13 cellular contexts compared by ENCODE assay signal in genomic region chr6:166942393-166943168, GRCh38. TPM values are rescaled to one million over a fixed set of nuclear protein-coding genes. Genes with fewer than 3 reads are reported as not detected.
A peak's percentile ranks its signal among the peaks of the same experiment; 100 is the strongest.
DNase-seq lines count a peak whose midpoint lies in the region; ATAC-seq and TF ChIP-seq lines count a peak whose summit lies in the region.
"Had no signal": no experiment of that assay in that cellular context is flagged by ENCODE, and none has a peak within 500 bp of the region (broad histone marks: within the 10 kb centered on the region; RNA-seq: fewer than 3 reads in every experiment).

No MANE protein-coding gene starts in this region.

- peak overlapping the region; percentile 90 for H3K27ac Mint-ChIP-seq in activated T-helper 1 cell treated with anti-CD3 and anti-CD28 coated beads, Interleukin-12 subunit alpha, Interleukin-12 subunit beta, Interleukin-2, Interleukin-4 antibody, amounts not matched to agents 30 ng/mL and 10 ng/mL and 1 ng/mL, durations not matched to agents 14 hours and 24 hours and 36 hours
- H3K27ac Mint-ChIP-seq in stimulated activated naive B cell treated with anti-CD40 and anti-IgM and Interleukin-4, amounts not matched to agents 10 μg/mL and 1 μg/mL and 100 μg/mL, for 72 hours, result peak overlapping the region; percentile 86

- H3K4me2 ChIP-seq in hepatocyte, result no peak overlapping the region
- H3K4me2 ChIP-seq: A549 had no signal

- no peak overlapping the region for H3K4me3 ChIP-seq in hepatocyte
- H3K4me3 ChIP-seq in uterus, result no peak overlapping the region
- no peak overlapping the region for H3K4me3 ChIP-seq in gastrocnemius medialis
- H3K4me3 ChIP-seq: A549, thyroid gland had no signal

- H3K27me3 ChIP-seq in hepatocyte, result no peaks in the 10 kb centered on the region
- no peaks in the 10 kb centered on the region for H3K27me3 ChIP-seq in uterus
- H3K27me3 ChIP-seq in gastrocnemius medialis, result no peaks in the 10 kb centered on the region
- H3K27me3 ChIP-seq: thyroid gland had no signal

- peak overlapping the region; percentile 50 for H3K4me3 Mint-ChIP-seq in activated T-helper 1 cell treated with anti-CD3 and anti-CD28 coated beads, Interleukin-12 subunit alpha, Interleukin-12 subunit beta, Interleukin-2, Interleukin-4 antibody, amounts not matched to agents 30 ng/mL and 10 ng/mL and 1 ng/mL, durations not matched to agents 14 hours and 24 hours and 36 hours
- H3K4me3 Mint-ChIP-seq in stimulated activated naive B cell treated with anti-CD40 and anti-IgM and Interleukin-4, amounts not matched to agents 10 μg/mL and 1 μg/mL and 100 μg/mL, for 72 hours, result no peak overlapping the region

- H3K9me2 ChIP-seq in hepatocyte (replicated peaks; ENCODE audit: insufficient read depth), result no peaks in the 10 kb centered on the region

- H3K36me3 Mint-ChIP-seq in activated T-helper 1 cell treated with anti-CD3 and anti-CD28 coated beads, Interleukin-12 subunit alpha, Interleukin-12 subunit beta, Interleukin-2, Interleukin-4 antibody, amounts not matched to agents 30 ng/mL and 10 ng/mL and 1 ng/mL, durations not matched to agents 14 hours and 24 hours and 36 hours (ENCODE audit: low read depth), result peaks cover 56% of the 10 kb centered on the region
- peaks cover 19 to 34% of the 10 kb centered on the region in 2 donors for H3K36me3 Mint-ChIP-seq in stimulated activated naive B cell treated with anti-CD40 and anti-IgM and Interleukin-4, amounts not matched to agents 10 μg/mL and 1 μg/mL and 100 μg/mL, for 72 hours

- no peaks in the 10 kb centered on the region for H3K9me3 Mint-ChIP-seq in activated T-helper 1 cell treated with anti-CD3 and anti-CD28 coated beads, Interleukin-12 subunit alpha, Interleukin-12 subunit beta, Interleukin-2, Interleukin-4 antibody, amounts not matched to agents 30 ng/mL and 10 ng/mL and 1 ng/mL, durations not matched to agents 14 hours and 24 hours and 36 hours
- H3K9me3 Mint-ChIP-seq in stimulated activated naive B cell treated with anti-CD40 and anti-IgM and Interleukin-4, amounts not matched to agents 10 μg/mL and 1 μg/mL and 100 μg/mL, for 72 hours, result no peaks in the 10 kb centered on the region

- 72% methylated on average over 14 of the region's 14 CpGs for WGBS in hepatocyte (ENCODE audit: low lambda C conversion rate, missing lambda C conversion rate)

- H2AFZ ChIP-seq in hepatocyte, result no peak overlapping the region

- H3K27ac ChIP-seq in hepatocyte, result no peak overlapping the region
- no peak overlapping the region for H3K27ac ChIP-seq in uterus
- no peak overlapping the region for H3K27ac ChIP-seq in gastrocnemius medialis
- H3K27ac ChIP-seq: A549, thyroid gland had no signal

- H3K4me1 ChIP-seq in hepatocyte (ENCODE audit: insufficient read depth) (no peaks in the 10 kb centered on the region), uterus (no peaks in the 10 kb centered on the region), gastrocnemius medialis (no peaks in the 10 kb centered on the region)
- H3K4me1 ChIP-seq: A549, thyroid gland had no signal

- H3K4me1 Mint-ChIP-seq in activated T-helper 1 cell treated with anti-CD3 and anti-CD28 coated beads, Interleukin-12 subunit alpha, Interleukin-12 subunit beta, Interleukin-2, Interleukin-4 antibody, amounts not matched to agents 30 ng/mL and 10 ng/mL and 1 ng/mL, durations not matched to agents 14 hours and 24 hours and 36 hours (ENCODE audit: low read depth), result peaks cover 45% of the 10 kb centered on the region
- peaks cover 14 to 20% of the 10 kb centered on the region in 2 donors for H3K4me1 Mint-ChIP-seq in stimulated activated naive B cell treated with anti-CD40 and anti-IgM and Interleukin-4, amounts not matched to agents 10 μg/mL and 1 μg/mL and 100 μg/mL, for 72 hours

- H3K27me3 Mint-ChIP-seq in activated T-helper 1 cell treated with anti-CD3 and anti-CD28 coated beads, Interleukin-12 subunit alpha, Interleukin-12 subunit beta, Interleukin-2, Interleukin-4 antibody, amounts not matched to agents 30 ng/mL and 10 ng/mL and 1 ng/mL, durations not matched to agents 14 hours and 24 hours and 36 hours (ENCODE audit: insufficient read depth), result no peaks in the 10 kb centered on the region
- H3K27me3 Mint-ChIP-seq in stimulated activated naive B cell treated with anti-CD40 and anti-IgM and Interleukin-4, amounts not matched to agents 10 μg/mL and 1 μg/mL and 100 μg/mL, for 72 hours, result no peaks in the 10 kb centered on the region

- no peaks in the 10 kb centered on the region for H3K36me3 ChIP-seq in hepatocyte (replicated peaks; ENCODE audit: insufficient read depth, low read depth)
- H3K36me3 ChIP-seq in uterus, result no peaks in the 10 kb centered on the region
- H3K36me3 ChIP-seq in gastrocnemius medialis, result peaks cover 0 to 21% of the 10 kb centered on the region in 2 donors

- no peaks in the 10 kb centered on the region for H4K20me1 ChIP-seq in hepatocyte (ENCODE audit: insufficient read depth, poor library complexity, severe bottlenecking)

- no peaks in the 10 kb centered on the region for H3K79me2 ChIP-seq in hepatocyte

- peak; percentile 90 to 95 for ATAC-seq in activated CD4-positive, CD25-positive, alpha-beta regulatory T cell treated with anti-CD3 and anti-CD28 coated beads, Interleukin-2, amount 50 U/mL, for 24 hours
- no peak for ATAC-seq in stimulated activated naive B cell treated with anti-CD40 and anti-IgM and Interleukin-4, amounts not matched to agents 10 μg/mL and 1 μg/mL and 100 μg/mL, for 72 hours (replicated peaks)
- no peak for ATAC-seq in HG02678 (IDR thresholded peaks at IDR 0.05; ENCODE audit: unreplicated experiment)
- ATAC-seq in gastrocnemius medialis, result no peak
- ATAC-seq: A549 had no signal

- intact Hi-C loops in activated T-helper 1 cell treated with anti-CD3 and anti-CD28 coated beads, Interleukin-12 subunit alpha, Interleukin-12 subunit beta, Interleukin-2, Interleukin-4 antibody, amounts not matched to agents 30 ng/mL and 10 ng/mL and 1 ng/mL, durations not matched to agents 14 hours and 24 hours and 36 hours (cut with micrococcal nuclease), result loop anchor here (1.0 to 2.0 kb wide), 4 partner anchors 9 to 112 kb away; partner anchors contain the start of gene CEP43
- intact Hi-C loops in uterus (cut with DNase I; ENCODE audit: low total_unique reads) (no loop called here), gastrocnemius medialis (cut with DNase I; ENCODE audit: low total_unique reads) (no loop called here)

- H3K9me3 ChIP-seq in hepatocyte (ENCODE audit: low read depth) (no peaks in the 10 kb centered on the region), uterus (no peaks in the 10 kb centered on the region), gastrocnemius medialis (no peaks in the 10 kb centered on the region)
- H3K9me3 ChIP-seq: A549, thyroid gland had no signal

- no peak for TF ChIP-seq CTCF in hepatocyte (IDR thresholded peaks at IDR 0.05; ENCODE audit: poor library complexity)
- TF ChIP-seq CTCF in uterus (IDR thresholded peaks at IDR 0.05), result no peak
- TF ChIP-seq CTCF in gastrocnemius medialis (IDR thresholded peaks at IDR 0.05 in 4 of 5, conservative IDR thresholded peaks at IDR 0.05 in 1 of 5), result no peak

- TF ChIP-seq POLR2A in uterus (IDR thresholded peaks at IDR 0.05) (no peak), gastrocnemius medialis (IDR thresholded peaks at IDR 0.05) (no peak)

- DNase-seq in activated CD4-positive, CD25-positive, alpha-beta regulatory T cell treated with anti-CD3 and anti-CD28 coated beads, Interleukin-2, amount 50 U/mL, for 72 hours, result no peak
- peak; percentile 55 for DNase-seq in activated T-helper 1 cell treated with anti-CD3 and anti-CD28 coated beads, Interleukin-12 subunit alpha, Interleukin-12 subunit beta, Interleukin-2, Interleukin-4 antibody, amounts not matched to agents 30 ng/mL and 10 ng/mL and 1 ng/mL, durations not matched to agents 14 hours and 24 hours and 36 hours (ENCODE audit: low spot score)
- DNase-seq in hepatocyte (ENCODE audit: low spot score), result peak; percentile 45
- no peak for DNase-seq in stimulated activated naive B cell treated with anti-CD40 and anti-IgM and Interleukin-4, amounts not matched to agents 10 μg/mL and 1 μg/mL and 100 μg/mL, for 72 hours
- no peak for DNase-seq in uterus
- no peak for DNase-seq in gastrocnemius medialis
- DNase-seq: glutamatergic neuron, NCI-H1436, small intestine, thyroid gland had no signal

- in situ Hi-C loops in gastrocnemius medialis (cut with MboI; ENCODE audit: low sequenced_read_pairs in 4 of 4), result no loop called here

RNA-seq across cellular contexts. Expression of gene RNASET2, which starts 13.8 kb away (rescaled TPM):
- total RNA-seq in activated T-helper 1 cell treated with anti-CD3 and anti-CD28 coated beads, Interleukin-12 subunit alpha, Interleukin-12 subunit beta, Interleukin-2, Interleukin-4 antibody, amounts not matched to agents 30 ng/mL and 10 ng/mL and 1 ng/mL, durations not matched to agents 14 hours and 24 hours and 36 hours, result 99.5 TPM in 2 replicates
- 118 and 144 TPM in 2 replicates for total RNA-seq in hepatocyte
- polyA plus RNA-seq in hepatocyte, result 266 and 268 TPM in 2 replicates
- total RNA-seq in uterus, result 100 to 1,000 TPM in 1 of 4 donors, 10 to 100 TPM in 3; 22.0 to 184 (median 30.3) TPM
- total RNA-seq in gastrocnemius medialis, result 1 to 10 TPM; 4.9 to 9.6 (median 6.5) TPM

RNA-seq across cellular contexts. Expression of gene CEP43, which starts 56.6 kb away (rescaled TPM):
- 18.8 and 21.4 TPM in 2 replicates for total RNA-seq in activated T-helper 1 cell treated with anti-CD3 and anti-CD28 coated beads, Interleukin-12 subunit alpha, Interleukin-12 subunit beta, Interleukin-2, Interleukin-4 antibody, amounts not matched to agents 30 ng/mL and 10 ng/mL and 1 ng/mL, durations not matched to agents 14 hours and 24 hours and 36 hours
- total RNA-seq in hepatocyte (28.1 and 28.4 TPM in 2 replicates), uterus (10 to 100 TPM in 3 of 4 donors, 1 to 10 TPM in 1; 8.5 to 59.7 (median 37.2) TPM), gastrocnemius medialis (1 to 10 TPM; 4.4 to 8.3 (median 5.9) TPM)
- 17.1 and 20.5 TPM in 2 replicates for polyA plus RNA-seq in hepatocyte

Comparison
In these comparisons a context has a peak if more than half of its experiments do, and no peak if none do; other contexts are left out.
1. ATAC-seq: peak in activated CD4-positive, CD25-positive, alpha-beta regulatory T cell treated with anti-CD3 and anti-CD28 coated beads, Interleukin-2, amount 50 U/mL, for 24 hours (2 of 2); none in stimulated activated naive B cell treated with anti-CD40 and anti-IgM and Interleukin-4, amounts not matched to agents 10 μg/mL and 1 μg/mL and 100 μg/mL, for 72 hours (0 of 2), HG02678 (single experiment) and gastrocnemius medialis (0 of 2).
2. DNase-seq: peak in activated T-helper 1 cell treated with anti-CD3 and anti-CD28 coated beads, Interleukin-12 subunit alpha, Interleukin-12 subunit beta, Interleukin-2, Interleukin-4 antibody, amounts not matched to agents 30 ng/mL and 10 ng/mL and 1 ng/mL, durations not matched to agents 14 hours and 24 hours and 36 hours (single experiment) and hepatocyte (single experiment); none in activated CD4-positive, CD25-positive, alpha-beta regulatory T cell treated with anti-CD3 and anti-CD28 coated beads, Interleukin-2, amount 50 U/mL, for 72 hours (single experiment), stimulated activated naive B cell treated with anti-CD40 and anti-IgM and Interleukin-4, amounts not matched to agents 10 μg/mL and 1 μg/mL and 100 μg/mL, for 72 hours (single experiment), uterus (0 of 2) and gastrocnemius medialis (0 of 2).